In genomic region chr3:61926913-61927312, GRCh38 we compare ENCODE assay signal across 12 cellular contexts.
DNase-seq lines count a peak whose midpoint lies in the region; TF ChIP-seq lines count a peak whose summit lies in the region.
"Had no signal": no experiment of that assay in that cellular context is flagged by ENCODE, and none has a peak within 500 bp of the region (broad histone marks: within the 10 kb centered on the region; RNA-seq: fewer than 3 reads in every experiment).

No MANE protein-coding gene starts in this region.

- peaks cover 9% of the 10 kb centered on the region for H3K27me3 Mint-ChIP-seq in endothelial cell (ENCODE audit: unreplicated experiment)

- TF ChIP-seq EP300 in tibial nerve (IDR thresholded peaks at IDR 0.05): peak; percentile 23 to 25

- H3K4me1 Mint-ChIP-seq in endothelial cell (ENCODE audit: unreplicated experiment): peaks cover 32% of the 10 kb centered on the region

- TF ChIP-seq POLR2A in tibial nerve (IDR thresholded peaks at IDR 0.05): no peak

- no peak overlapping the region for H3K27ac Mint-ChIP-seq in endothelial cell (ENCODE audit: unreplicated experiment)

- H3K4me3 Mint-ChIP-seq in endothelial cell (ENCODE audit: unreplicated experiment): no peak overlapping the region
- H3K4me3 Mint-ChIP-seq: neural crest cell had no signal

- no peaks in the 10 kb centered on the region for H3K27me3 ChIP-seq in tibial nerve

- H3K36me3 ChIP-seq in tibial nerve: no peaks in the 10 kb centered on the region

- WGBS in tibial nerve, 2 donors: 40 to 47% methylated on average over 3 of the region's 3 CpGs

- TF ChIP-seq CTCF in epithelial cell of esophagus (IDR thresholded peaks at IDR 0.05; ENCODE audit: insufficient read depth, low read depth, low read length, missing control alignments) (no peak), tibial nerve (IDR thresholded peaks at IDR 0.05) (no peak), endothelial cell (IDR thresholded peaks at IDR 0.05; ENCODE audit: unreplicated experiment) (no peak)

- no peaks in the 10 kb centered on the region for H3K9me3 ChIP-seq in tibial nerve

- DNase-seq in M059J (ENCODE audit: low read depth) (peak; percentile 18), epithelial cell of esophagus (ENCODE audit: low read depth) (peak; percentile 68), lung microvascular endothelial cell (ENCODE audit: low read depth in 2 of 2) (peak; percentile 10 to 44), tibial nerve (ENCODE audit: low spot score in 2 of 2) (no peak), NCI-H2227 treated with DMSO at 0.1 percent for 48 hours (lab: John Stamatoyannopoulos, UW) (no peak), kidney glomerular epithelial cell (lab: John Stamatoyannopoulos, UW) (no peak), endothelial cell (ENCODE audit: low spot score) (no peak), DMS153 treated with DMSO at 0.1 percent for 48 hours (lab: John Stamatoyannopoulos, UW; ENCODE audit: unreplicated experiment) (no peak)
- DNase-seq: activated T-cell treated with anti-CD3 and anti-CD28 coated beads, Interleukin-2, amount 50 U/mL, for 48 hours; DMS79 treated with DMSO at 0.1 percent for 48 hours; NCI-H2107 had no signal

- no peaks in the 10 kb centered on the region for H3K9me3 Mint-ChIP-seq in endothelial cell (ENCODE audit: unreplicated experiment)
- H3K9me3 Mint-ChIP-seq: neural crest cell had no signal

- peaks cover 0 to 33% (median 1%) of the 10 kb centered on the region in 4 donors for H3K4me1 ChIP-seq in tibial nerve

- no peaks in the 10 kb centered on the region for H3K36me3 Mint-ChIP-seq in endothelial cell (ENCODE audit: low read depth, unreplicated experiment)

- H3K4me3 ChIP-seq in epithelial cell of esophagus (ENCODE audit: low read length) (no peak overlapping the region), tibial nerve (no peak overlapping the region)

- H3K27ac ChIP-seq in tibial nerve: peak overlapping the region in 2 of 4 donors; percentile 42 to 52

Comparison
In these comparisons a context has a peak if more than half of its experiments do, and no peak if none do; other contexts are left out.
1. DNase-seq: peak in M059J (single experiment), epithelial cell of esophagus (single experiment) and lung microvascular endothelial cell (2 of 2); none in tibial nerve (0 of 2), NCI-H2227 treated with DMSO at 0.1 percent for 48 hours (single experiment), kidney glomerular epithelial cell (single experiment), endothelial cell (single experiment) and DMS153 treated with DMSO at 0.1 percent for 48 hours (single experiment).